Comparison of ENCODE assay signal across 8 cellular contexts in the genomic region with DNA sequence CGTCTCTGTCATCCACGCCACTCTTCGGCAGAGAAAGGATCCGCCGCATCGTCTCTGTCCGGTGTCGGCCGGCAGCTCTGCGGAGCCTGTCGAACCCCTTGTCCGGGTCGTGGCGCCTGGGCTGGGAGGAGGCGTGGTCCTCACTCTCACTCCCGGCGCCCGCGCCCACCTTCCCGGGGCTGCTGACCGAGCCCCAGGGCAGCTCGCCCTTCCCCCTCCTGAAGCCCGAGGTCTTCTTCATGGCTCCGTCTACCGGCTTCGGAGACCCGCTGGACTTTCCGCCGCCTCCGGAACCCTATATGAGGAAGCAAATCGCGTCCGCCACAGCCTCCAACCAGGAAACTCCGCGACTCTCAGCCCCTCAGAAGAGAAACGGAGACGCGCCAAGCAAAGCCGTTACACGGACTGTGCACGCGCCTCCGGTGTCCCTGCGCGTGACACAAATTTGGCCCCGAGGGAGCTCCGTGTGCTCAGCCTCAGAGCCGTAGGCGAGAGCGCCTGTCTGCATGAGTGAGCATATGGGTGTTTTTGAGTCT.
DNase-seq lines count a peak whose midpoint lies in the region; ATAC-seq and TF ChIP-seq lines count a peak whose summit lies in the region.
"Not testable (repeated sequence)": the region's sequence is repeated elsewhere in the genome, so short reads cannot be mapped to it uniquely, and the experiment has no call there.

No MANE protein-coding gene starts in this region.

- intact Hi-C loops in activated CD8-positive, alpha-beta T cell treated with anti-CD3 and anti-CD28 coated beads for 36 hours (cut with micrococcal nuclease); left cardiac atrium (cut with DNase I); sciatic nerve (cut with DNase I): not testable (repeated sequence)

- H3K27ac Mint-ChIP-seq in activated CD8-positive, alpha-beta T cell treated with anti-CD3 and anti-CD28 coated beads for 36 hours = not testable (repeated sequence)

- TF ChIP-seq CTCF in AG09309 (IDR thresholded peaks at IDR 0.05; ENCODE audit: control insufficient read depth, insufficient read depth, low read depth, low read length, missing control alignments); activated CD8-positive, alpha-beta T cell treated with anti-CD3 and anti-CD28 coated beads for 36 hours (IDR thresholded peaks at IDR 0.05): not testable (repeated sequence)

- not testable (repeated sequence) for H3K4me1 Mint-ChIP-seq in activated CD8-positive, alpha-beta T cell treated with anti-CD3 and anti-CD28 coated beads for 36 hours (ENCODE audit: low read depth)

- not testable (repeated sequence) for H3K4me3 Mint-ChIP-seq in activated CD8-positive, alpha-beta T cell treated with anti-CD3 and anti-CD28 coated beads for 36 hours

- not testable (repeated sequence) for H3K9me3 Mint-ChIP-seq in activated CD8-positive, alpha-beta T cell treated with anti-CD3 and anti-CD28 coated beads for 36 hours

- CTCF ChIA-PET in activated CD8-positive, alpha-beta T cell treated with anti-CD3 and anti-CD28 coated beads for 36 hours (lab: Charles Lee) = not testable (repeated sequence)

- peak overlapping the region; percentile 23 for H3K4me3 ChIP-seq in AG09309 (ENCODE audit: control insufficient read depth, low read depth, low read length)

- H3K36me3 Mint-ChIP-seq in activated CD8-positive, alpha-beta T cell treated with anti-CD3 and anti-CD28 coated beads for 36 hours (ENCODE audit: low read depth) = not testable (repeated sequence)

- ATAC-seq in GM18858 (IDR thresholded peaks at IDR 0.05; ENCODE audit: unreplicated experiment) (peak; percentile 80), GM21447 (IDR thresholded peaks at IDR 0.05; ENCODE audit: unreplicated experiment) (peak; percentile 68), HG03025 (IDR thresholded peaks at IDR 0.05; ENCODE audit: low FRiP score, unreplicated experiment) (peak; percentile 61), sciatic nerve (peak; percentile 46)
- ATAC-seq in activated CD8-positive, alpha-beta T cell treated with anti-CD3 and anti-CD28 coated beads for 36 hours = peak; percentile 27
- ATAC-seq in left cardiac atrium = not testable (repeated sequence)

- not testable (repeated sequence) for DNase-seq in AG09309 (ENCODE audit: low read depth); sciatic nerve (ENCODE audit: low spot score)
- DNase-seq in KG1 (lab: John Stamatoyannopoulos, UW) (peak; percentile 17), left cardiac atrium (peak; percentile 24)
- peak; percentile 17 for DNase-seq in activated CD8-positive, alpha-beta T cell treated with anti-CD3 and anti-CD28 coated beads for 36 hours

- H3K27me3 Mint-ChIP-seq in activated CD8-positive, alpha-beta T cell treated with anti-CD3 and anti-CD28 coated beads for 36 hours = not testable (repeated sequence)

- POLR2A ChIA-PET in activated CD8-positive, alpha-beta T cell treated with anti-CD3 and anti-CD28 coated beads for 36 hours (lab: Charles Lee) = not testable (repeated sequence)
